In the genomic region with DNA sequence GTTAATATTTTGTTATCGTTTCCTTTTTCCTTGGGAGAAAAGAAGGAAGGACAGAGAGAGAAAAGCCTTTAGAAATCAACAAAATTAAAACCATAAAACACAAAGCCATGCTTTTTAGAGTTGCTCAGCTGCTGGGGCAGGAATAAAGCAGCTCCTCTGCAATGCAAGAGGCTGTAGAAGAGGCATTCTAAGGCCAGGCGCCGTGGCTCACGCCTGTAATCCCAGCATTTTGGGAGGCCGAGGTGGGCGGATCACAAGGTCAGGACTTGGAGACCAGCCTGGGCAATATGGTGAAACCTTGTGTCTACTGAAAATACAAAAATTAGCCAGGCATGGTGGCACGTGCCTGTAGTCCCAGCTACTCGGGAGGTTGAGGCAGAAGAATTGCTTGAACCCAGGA, we compare ENCODE assay signal across 1 cellular context. TPM values are rescaled to one million over a fixed set of nuclear protein-coding genes. Genes with fewer than 3 reads are reported as not detected.
"Had no signal": no experiment of that assay in that cellular context is flagged by ENCODE, and none has a peak within 500 bp of the region (broad histone marks: within the 10 kb centered on the region; RNA-seq: fewer than 3 reads in every experiment).

No MANE protein-coding gene starts in this region.

RNA-seq across cellular contexts. Expression of a gene that starts 58.9 kb away (rescaled TPM):
- total RNA-seq: OCI-LY7 had no signal
